Comparison of ENCODE assay signal across 22 cellular contexts in the genomic region with DNA sequence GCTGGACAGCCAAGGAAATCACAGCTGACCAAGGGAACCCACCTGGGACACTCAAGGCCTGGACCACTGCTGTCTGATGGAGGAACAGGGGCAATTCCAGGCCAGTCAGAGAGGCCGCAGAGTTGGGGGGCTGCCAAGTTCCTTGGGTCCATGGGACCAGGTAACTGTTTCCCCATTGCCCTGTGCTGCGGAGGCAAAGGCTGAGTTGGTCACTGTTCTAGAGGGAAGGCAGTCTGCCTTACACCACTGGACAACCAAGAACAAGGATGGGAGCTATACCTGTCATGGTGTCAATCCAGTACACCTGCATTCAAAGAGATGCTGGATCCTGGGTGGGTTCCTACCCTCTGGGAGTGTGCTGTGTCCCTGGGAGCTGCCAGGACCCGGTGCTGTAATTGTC. TPM values are rescaled to one million over a fixed set of nuclear protein-coding genes. Genes with fewer than 3 reads are reported as not detected.
A peak's percentile ranks its signal among the peaks of the same experiment; 100 is the strongest.
DNase-seq lines count a peak whose midpoint lies in the region; ATAC-seq, FAIRE-seq and TF ChIP-seq lines count a peak whose summit lies in the region.
"Had no signal": no experiment of that assay in that cellular context is flagged by ENCODE, and none has a peak within 500 bp of the region (broad histone marks: within the 10 kb centered on the region; RNA-seq: fewer than 3 reads in every experiment).

No MANE protein-coding gene starts in this region.

- intact Hi-C loops in GM12878 (cut with micrococcal nuclease; ENCODE audit: unreplicated experiment) = loop anchor here (5.0 kb wide), 1 partner anchor 110 kb away; no protein-coding TSS in a partner anchor

- no peak for TF ChIP-seq POLR2A in GM12878 (IDR thresholded peaks at IDR 0.05; ENCODE audit: low read depth, low read length)

- no peaks in the 10 kb centered on the region for H3K9me2 ChIP-seq in MM.1S (replicated peaks; ENCODE audit: insufficient read depth, low read length)

- TF ChIP-seq RAD21 in GM12878 (IDR thresholded peaks at IDR 0.05; ENCODE audit: insufficient read depth, low read depth, low read length) = no peak

- H3K27me3 Mint-ChIP-seq in activated naive CD4-positive, alpha-beta T cell treated with anti-CD3 and anti-CD28 coated beads, Interleukin-2, amount 10 ng/mL, durations not matched to agents 7 days and 5 days = no peaks in the 10 kb centered on the region
- H3K27me3 Mint-ChIP-seq in stimulated activated naive B cell treated with anti-CD40 and anti-IgM and Interleukin-4, amounts not matched to agents 10 μg/mL and 1 μg/mL and 100 μg/mL, for 72 hours = no peaks in the 10 kb centered on the region

- no peak for TF ChIP-seq CTCF in MM.1S (IDR thresholded peaks at IDR 0.05; ENCODE audit: low read length)
- no peak for TF ChIP-seq CTCF in GM12878 (IDR thresholded peaks at IDR 0.05 in 2 of 3, conservative IDR thresholded peaks at IDR 0.05 in 1 of 3; ENCODE audit: control insufficient read depth in 2 of 3, extremely low read depth in 1 of 3, insufficient read depth in 1 of 3, low read depth in 3 of 3, low read length in 3 of 3)

- ATAC-seq in GM12878 = no peak
- no peak for ATAC-seq in stimulated activated naive B cell treated with anti-CD40 and anti-IgM and Interleukin-4, amounts not matched to agents 10 μg/mL and 1 μg/mL and 100 μg/mL, for 72 hours (replicated peaks)
- ATAC-seq in HG02623 (IDR thresholded peaks at IDR 0.05; ENCODE audit: unreplicated experiment) = no peak
- ATAC-seq: left cardiac atrium, right lobe of liver had no signal

- H2AFZ ChIP-seq in MM.1S (ENCODE audit: low read length) (no peak overlapping the region), GM12878 (ENCODE audit: control insufficient read depth, low read depth, low read length) (no peak overlapping the region)
- H2AFZ ChIP-seq: parathyroid adenoma had no signal

- CTCF ChIA-PET in activated naive CD4-positive, alpha-beta T cell treated with anti-CD3 and anti-CD28 coated beads, Interleukin-2, amount 10 ng/mL, durations not matched to agents 7 days and 5 days (lab: Charles Lee) = no interaction called here
- CTCF ChIA-PET in GM12878 (lab: Yijun Ruan, JAX) = interaction anchor here (0.6 to 1.8 kb wide), 4 partner anchors 10 to 308 kb away, joined by 3 to 8 read pairs (median 3); a partner anchor contains a TSS

- peak overlapping the region; percentile 73; the same call in 1 of the 2 replicates for H3K27ac ChIP-seq in MM.1S (ENCODE audit: low read length)
- H3K27ac ChIP-seq in GM12878 (ENCODE audit: control insufficient read depth, insufficient read depth) = peak overlapping the region; percentile 62; the same call in 1 of the 2 replicates
- H3K27ac ChIP-seq: parathyroid adenoma, right lobe of liver, WERI-Rb-1 had no signal

- no peaks in the 10 kb centered on the region for H3K79me2 ChIP-seq in MM.1S (ENCODE audit: low read length)
- H3K79me2 ChIP-seq in GM12878 (ENCODE audit: control insufficient read depth, insufficient read depth, low read length) = no peaks in the 10 kb centered on the region
- H3K79me2 ChIP-seq: parathyroid adenoma had no signal

- H3K36me3 Mint-ChIP-seq in activated naive CD4-positive, alpha-beta T cell treated with anti-CD3 and anti-CD28 coated beads, Interleukin-2, amount 10 ng/mL, durations not matched to agents 7 days and 5 days = peaks cover 67% of the 10 kb centered on the region
- peaks cover 52 to 89% of the 10 kb centered on the region in 2 donors for H3K36me3 Mint-ChIP-seq in stimulated activated naive B cell treated with anti-CD40 and anti-IgM and Interleukin-4, amounts not matched to agents 10 μg/mL and 1 μg/mL and 100 μg/mL, for 72 hours

- peak overlapping the region; percentile 96 for H3K27ac Mint-ChIP-seq in activated naive CD4-positive, alpha-beta T cell treated with anti-CD3 and anti-CD28 coated beads, Interleukin-2, amount 10 ng/mL, durations not matched to agents 7 days and 5 days
- peak overlapping the region; percentile 99 for H3K27ac Mint-ChIP-seq in stimulated activated naive B cell treated with anti-CD40 and anti-IgM and Interleukin-4, amounts not matched to agents 10 μg/mL and 1 μg/mL and 100 μg/mL, for 72 hours
- H3K27ac Mint-ChIP-seq: nephron progenitor cell had no signal

- no peak for FAIRE-seq in GM12878 (lab: Jason Lieb, UNC)

- H3K4me3 Mint-ChIP-seq in activated naive CD4-positive, alpha-beta T cell treated with anti-CD3 and anti-CD28 coated beads, Interleukin-2, amount 10 ng/mL, durations not matched to agents 7 days and 5 days = no peak overlapping the region
- H3K4me3 Mint-ChIP-seq in stimulated activated naive B cell treated with anti-CD40 and anti-IgM and Interleukin-4, amounts not matched to agents 10 μg/mL and 1 μg/mL and 100 μg/mL, for 72 hours = peak overlapping the region in 1 of 2 donors; percentile 28
- H3K4me3 Mint-ChIP-seq: CD14-positive monocyte, nephron progenitor cell had no signal

- BruUV-seq in GM12878 (replicated peaks; lab: Mats Ljungman, UMichigan) = no TSS peak

- 80% methylated on average over 3 of the region's 3 CpGs for WGBS in GM12878 (ENCODE audit: insufficient coverage, insufficient replicate concordance, low lambda C conversion rate, missing lambda C conversion rate)

- peaks cover 6% of the 10 kb centered on the region for H3K9me3 Mint-ChIP-seq in activated naive CD4-positive, alpha-beta T cell treated with anti-CD3 and anti-CD28 coated beads, Interleukin-2, amount 10 ng/mL, durations not matched to agents 7 days and 5 days
- peaks cover 2 to 4% of the 10 kb centered on the region in 2 donors for H3K9me3 Mint-ChIP-seq in stimulated activated naive B cell treated with anti-CD40 and anti-IgM and Interleukin-4, amounts not matched to agents 10 μg/mL and 1 μg/mL and 100 μg/mL, for 72 hours

- H3K4me1 ChIP-seq in MM.1S (ENCODE audit: low read length) = peaks cover 24% of the 10 kb centered on the region
- H3K4me1 ChIP-seq in GM12878 (ENCODE audit: control insufficient read depth, insufficient read depth, low read length) = peaks cover 27% of the 10 kb centered on the region
- H3K4me1 ChIP-seq: parathyroid adenoma, right lobe of liver had no signal

- DNase-seq in activated naive CD4-positive, alpha-beta T cell treated with anti-CD3 and anti-CD28 coated beads, Interleukin-2, amount 10 ng/mL, durations not matched to agents 7 days and 5 days = no peak
- DNase-seq in activated naive CD4-positive, alpha-beta T cell treated with Interleukin-2 at 50 U/mL for 16 hours = no peak
- DNase-seq in MM.1S (no peak), GM12878 (ENCODE audit: low read depth, low spot score) (no peak), dedifferentiated amniotic fluid mesenchymal stem cell (ENCODE audit: extremely low spot score) (no peak), globus pallidus (ENCODE audit: low spot score) (no peak)
- DNase-seq in stimulated activated naive B cell treated with anti-CD40 and anti-IgM and Interleukin-4, amounts not matched to agents 10 μg/mL and 1 μg/mL and 100 μg/mL, for 72 hours = no peak
- DNase-seq: DMS153; GDM1; left cardiac atrium; NCI-H1436; NCI-H2171 treated with DMSO at 0.1 percent for 48 hours; NCI-H69; nephron progenitor cell; OCI-M1; right lobe of liver; SHP77; stimulated activated CD4-positive, alpha-beta T cell treated with anti-CD3 and anti-CD28 coated beads, Interleukin-15, amount 100 ng/mL, for 24 hours; WERI-Rb-1 had no signal

- H3K27me3 ChIP-seq in MM.1S (replicated peaks; ENCODE audit: insufficient read depth, low read length) = no peaks in the 10 kb centered on the region
- H3K27me3 ChIP-seq in GM12878 (replicated peaks in 1 of 2; ENCODE audit: control insufficient read depth in 2 of 2, insufficient read depth in 2 of 2, low read length in 1 of 2) = no peaks in the 10 kb centered on the region
- H3K27me3 ChIP-seq: right lobe of liver had no signal

- SMC1A ChIA-PET in GM12878 (lab: Charles Lee; ENCODE audit: uncharacterized antibody, unreplicated experiment) = interaction anchor here (1.0 to 4.2 kb wide), 4 partner anchors 11 to 317 kb away, joined by 3 to 23 read pairs (median 6); a partner anchor contains a TSS

- no peak overlapping the region for H3K4me2 ChIP-seq in MM.1S (ENCODE audit: low read depth, low read length)
- H3K4me2 ChIP-seq in GM12878 (ENCODE audit: control insufficient read depth, insufficient read depth) = peak overlapping the region; percentile 58; the same call in 1 of the 2 replicates

- RAD21 ChIA-PET in GM12878 (lab: Charles Lee; ENCODE audit: unreplicated experiment) = interaction anchor here (1.3 to 2.3 kb wide), 2 partner anchors 10 to 115 kb away, joined by 3 to 14 read pairs; a partner anchor contains a TSS

- no peaks in the 10 kb centered on the region for H4K20me1 ChIP-seq in MM.1S (ENCODE audit: insufficient read depth, low read length)
- H4K20me1 ChIP-seq in GM12878 (ENCODE audit: control insufficient read depth, insufficient read depth) = no peaks in the 10 kb centered on the region

- H3K36me3 ChIP-seq in MM.1S (replicated peaks; ENCODE audit: insufficient read depth, low read length) (no peaks in the 10 kb centered on the region), GM12878 (ENCODE audit: control insufficient read depth in 2 of 2, insufficient read depth in 2 of 2, low read length in 1 of 2) (peaks cover 0 to 6% of the 10 kb centered on the region in 2 experiments; a peak in 2 of 4 replicates)
- H3K36me3 ChIP-seq: right lobe of liver, WERI-Rb-1 had no signal

- H3K4me3 ChIP-seq in MM.1S (ENCODE audit: low read length) (no peak overlapping the region), GM12878 (no peak overlapping the region)
- H3K4me3 ChIP-seq: right lobe of liver had no signal

- POLR2A ChIA-PET in GM12878 (lab: Charles Lee) = interaction anchor here (0.6 to 1.9 kb wide), 2 partner anchors 10 to 119 kb away, joined by 4 to 8 read pairs; a partner anchor contains a TSS

- H3K9ac ChIP-seq in MM.1S (ENCODE audit: low read length) = no peak overlapping the region
- no peak overlapping the region for H3K9ac ChIP-seq in GM12878 (ENCODE audit: control insufficient read depth, insufficient read depth, low read length)
- H3K9ac ChIP-seq: parathyroid adenoma had no signal

- in situ Hi-C loops in GM12878 (cut with MboI) = no loop called here

- peaks cover 11% of the 10 kb centered on the region for H3F3A ChIP-seq in MM.1S (ENCODE audit: insufficient read depth, low read length)

- TF ChIP-seq EP300 in GM12878 (IDR thresholded peaks at IDR 0.05; ENCODE audit: borderline replicate concordance in 1 of 2, control insufficient read depth in 1 of 2, low read depth in 2 of 2, low read length in 2 of 2) = no peak

- peaks cover 64% of the 10 kb centered on the region for H3K4me1 Mint-ChIP-seq in activated naive CD4-positive, alpha-beta T cell treated with anti-CD3 and anti-CD28 coated beads, Interleukin-2, amount 10 ng/mL, durations not matched to agents 7 days and 5 days
- peaks cover 49 to 62% of the 10 kb centered on the region in 2 donors for H3K4me1 Mint-ChIP-seq in stimulated activated naive B cell treated with anti-CD40 and anti-IgM and Interleukin-4, amounts not matched to agents 10 μg/mL and 1 μg/mL and 100 μg/mL, for 72 hours

- H3K9me3 ChIP-seq in MM.1S (replicated peaks; ENCODE audit: insufficient read depth, low read length) (no peaks in the 10 kb centered on the region), GM12878 (replicated peaks; ENCODE audit: control insufficient read depth, insufficient read depth, low read length) (no peaks in the 10 kb centered on the region; the same call in 2 of the 3 replicates)
- H3K9me3 ChIP-seq: right lobe of liver had no signal

RNA-seq across cellular contexts. Expression of a gene that starts 9.6 kb away (rescaled TPM):
- 157 and 182 TPM in 2 replicates for total RNA-seq in GM12878 (2013; cell fraction: nucleolus; rRNA removed)
- 12.5 and 13.3 TPM in 2 replicates for total RNA-seq in GM12878 (2014; rRNA removed)
- total RNA-seq in GM12878 (2014; rRNA removed; fragmentation: Illumina TruSeq; extraction: Trizol) = 21.1 and 21.4 TPM in 2 replicates
- 17.3 and 18.5 TPM in 2 replicates for total RNA-seq in GM12878 (2021)
- polyA plus RNA-seq in GM12878 (2011; ENCODE audit: low read depth) = 16.1 TPM
- polyA plus RNA-seq in GM12878 (2011; rRNA removed) = 25.6 and 33.0 TPM in 2 replicates
- polyA plus RNA-seq in GM12878 (2011; cell fraction: cytosol; rRNA removed) = 15.0 and 16.0 TPM in 2 replicates
- polyA plus RNA-seq in GM12878 (2011; cell fraction: nucleus; rRNA removed) = 75.2 and 83.6 TPM in 2 replicates
- 21.2 TPM in 2 replicates for polyA plus RNA-seq in GM12878 (2012)
- polyA plus RNA-seq in GM12878 (2014; fragmentation: Illumina TruSeq; extraction: Trizol) = 28.6 and 28.7 TPM in 2 replicates
- 1 to 10 TPM; 4.7 to 6.1 TPM for polyA plus RNA-seq in GM12878 (2014; fragmentation: Nextera tagmentation; extraction: Ambion mirVana)
- polyA plus RNA-seq in GM12878 (2014; rRNA removed) = 17.0 and 18.3 TPM in 2 replicates
- 10 to 100 TPM; 10.4 to 12.9 TPM for polyA plus RNA-seq in GM12878 (2016; fragmentation: Nextera tagmentation; extraction: Ambion mirVana)
- polyA minus RNA-seq in GM12878 (2011; rRNA and poly(A)+ RNA removed) = 20.6 and 21.0 TPM in 2 replicates
- 5.4 and 9.1 TPM in 2 replicates for polyA minus RNA-seq in GM12878 (2011; cell fraction: cytosol; rRNA and poly(A)+ RNA removed)
- 36.1 and 55.1 TPM in 2 replicates for polyA minus RNA-seq in GM12878 (2011; cell fraction: nucleus; rRNA and poly(A)+ RNA removed)
